ENCODE assay signal across 1 cellular context in genomic region chr10:24299587-24300258, GRCh38.
TF ChIP-seq lines count a peak whose summit lies in the region.

No MANE protein-coding gene starts in this region.

TF ChIP-seq in HepG2, 621 proteins besides CTCF, POLR2A, EP300 and RAD21 (continued from another document):
- TF ChIP-seq REST (IDR thresholded peaks at IDR 0.05; ENCODE audit: borderline replicate concordance in 1 of 2, low read depth in 1 of 2, low read length in 2 of 2) = no peak
TF ChIP-seq in HepG2: peak in this region for 0.
